Comparison of ENCODE assay signal across 15 cellular contexts in genomic region chr10:126315471-126316177, GRCh38.
DNase-seq lines count a peak whose midpoint lies in the region; ATAC-seq, FAIRE-seq and TF ChIP-seq lines count a peak whose summit lies in the region.
"Had no signal": no experiment of that assay in that cellular context is flagged by ENCODE, and none has a peak within 500 bp of the region (broad histone marks: within the 10 kb centered on the region; RNA-seq: fewer than 3 reads in every experiment).

No MANE protein-coding gene starts in this region.

- H4K20me1 ChIP-seq in hepatocyte (ENCODE audit: insufficient read depth, poor library complexity, severe bottlenecking) (no peaks in the 10 kb centered on the region), H9 (ENCODE audit: control insufficient read depth, insufficient read depth, insufficient read length) (no peaks in the 10 kb centered on the region), HepG2 (ENCODE audit: insufficient read depth, low read length) (no peaks in the 10 kb centered on the region)

- H3K4me3 ChIP-seq in hepatocyte (no peak overlapping the region), thoracic aorta (peak overlapping the region; percentile 64), HepG2 (replicated peaks in 1 of 3; ENCODE audit: insufficient read depth in 1 of 3, low read depth in 2 of 3, low read length in 3 of 3) (no peak overlapping the region)

- H3K79me1 ChIP-seq in H9 (ENCODE audit: insufficient read depth, low read depth, low read length, poor library complexity, severe bottlenecking): no peaks in the 10 kb centered on the region

- no peak overlapping the region for H3K18ac ChIP-seq in H9 (ENCODE audit: insufficient read length, low read depth, low read length)

- BruUV-seq in HepG2 (replicated peaks; lab: Mats Ljungman, UMichigan): no TSS peak

- TF ChIP-seq POLR2A in HepG2 (IDR thresholded peaks at IDR 0.05; ENCODE audit: insufficient read depth in 1 of 2, low read depth in 2 of 2, low read length in 2 of 2): no peak

- H3K27ac ChIP-seq in hepatocyte (peak overlapping the region; percentile 35), thoracic aorta (peak overlapping the region; percentile 16 to 60), H9 (ENCODE audit: insufficient read length, low read depth, low read length) (no peak overlapping the region), HepG2 (ENCODE audit: extremely low read length, insufficient read depth, low read length) (no peak overlapping the region)
- H3K27ac ChIP-seq: WERI-Rb-1 had no signal

- H3K9me3 Mint-ChIP-seq in H9: no peaks in the 10 kb centered on the region; a peak in 2 of 5 replicates

- TF ChIP-seq CTCF in hepatocyte (IDR thresholded peaks at IDR 0.05; ENCODE audit: poor library complexity): no peak
- no peak for TF ChIP-seq CTCF in thoracic aorta (IDR thresholded peaks at IDR 0.05)
- TF ChIP-seq CTCF in H9 (conservative IDR thresholded peaks at IDR 0.05): no peak
- TF ChIP-seq CTCF in HepG2 (CRISPR knock-in tag; IDR thresholded peaks at IDR 0.05): no peak

- 65% methylated on average over 12 of the region's 12 CpGs for WGBS in hepatocyte (ENCODE audit: low lambda C conversion rate, missing lambda C conversion rate)
- WGBS in H9 (ENCODE audit: extremely low coverage, insufficient read length, low lambda C conversion rate): no CpG with 5 or more reads among the region's 12 CpGs
- 15% methylated on average over 10 of the region's 12 CpGs for WGBS in HepG2 (ENCODE audit: low lambda C conversion rate)

- H3K9ac ChIP-seq in H9 (ENCODE audit: extremely low read depth, insufficient read length, low read length): no peak overlapping the region
- H3K9ac ChIP-seq in HepG2 (ENCODE audit: insufficient read depth, low read depth, low read length): no peak overlapping the region

- no peak overlapping the region for H4K91ac ChIP-seq in H9 (ENCODE audit: insufficient read length, low read depth, low read length)

- no peak overlapping the region for H3K23ac ChIP-seq in H9 (ENCODE audit: insufficient read length, low read depth, low read length)

- no peak overlapping the region for H3K27ac Mint-ChIP-seq in H9
- H3K27ac Mint-ChIP-seq: activated CD8-positive, alpha-beta memory T cell treated with anti-CD3 and anti-CD28 coated beads, Interleukin-2, amount 10 ng/mL, durations not matched to agents 7 days and 5 days had no signal

- H3K79me2 ChIP-seq in hepatocyte (no peaks in the 10 kb centered on the region), H9 (ENCODE audit: insufficient read depth, low read length) (no peaks in the 10 kb centered on the region), HepG2 (ENCODE audit: insufficient read depth, low read length) (no peaks in the 10 kb centered on the region)

- H3K27me3 Mint-ChIP-seq in H9 (ENCODE audit: low read depth): peaks cover 2% of the 10 kb centered on the region; the same call in 1 of the 2 replicates
- H3K27me3 Mint-ChIP-seq: activated CD8-positive, alpha-beta memory T cell treated with anti-CD3 and anti-CD28 coated beads, Interleukin-2, amount 10 ng/mL, durations not matched to agents 7 days and 5 days had no signal

- no peaks in the 10 kb centered on the region; a peak in 1 of 4 replicates for H3K4me1 Mint-ChIP-seq in H9
- H3K4me1 Mint-ChIP-seq: activated CD8-positive, alpha-beta memory T cell treated with anti-CD3 and anti-CD28 coated beads, Interleukin-2, amount 10 ng/mL, durations not matched to agents 7 days and 5 days had no signal

- H3K4me3 Mint-ChIP-seq in H9: no peak overlapping the region
- H3K4me3 Mint-ChIP-seq: activated CD8-positive, alpha-beta memory T cell treated with anti-CD3 and anti-CD28 coated beads, Interleukin-2, amount 10 ng/mL, durations not matched to agents 7 days and 5 days had no signal

- TF ChIP-seq RAD21 in HepG2 (CRISPR knock-in tag; IDR thresholded peaks at IDR 0.05): no peak

- H3K36me3 Mint-ChIP-seq in H9 (ENCODE audit: insufficient read depth in 1 of 3, low read depth in 3 of 3): peaks cover 0 to 3% (median 0%) of the 10 kb centered on the region in 3 experiments; a peak in 2 of 7 replicates
- H3K36me3 Mint-ChIP-seq: activated CD8-positive, alpha-beta memory T cell treated with anti-CD3 and anti-CD28 coated beads, Interleukin-2, amount 10 ng/mL, durations not matched to agents 7 days and 5 days had no signal

- H3K27me3 ChIP-seq in hepatocyte: no peaks in the 10 kb centered on the region
- no peaks in the 10 kb centered on the region for H3K27me3 ChIP-seq in thoracic aorta (replicated peaks; ENCODE audit: insufficient read depth)
- no peaks in the 10 kb centered on the region for H3K27me3 ChIP-seq in H9 (ENCODE audit: insufficient read depth, low read length)
- H3K27me3 ChIP-seq in HepG2 (ENCODE audit: control insufficient read depth in 1 of 2, insufficient read depth in 2 of 2, low read length in 2 of 2): peaks cover 1 to 14% of the 10 kb centered on the region in 2 experiments; a peak in 2 of 5 replicates

- DNase-seq in HCEC 1CT: peak; percentile 57
- DNase-seq in astrocyte of the hippocampus (ENCODE audit: low read depth, low spot score): peak; percentile 83
- DNase-seq in hepatocyte (ENCODE audit: low spot score): peak; percentile 19
- DNase-seq in thoracic aorta (ENCODE audit: low spot score): no peak
- DNase-seq in H9: no peak
- DNase-seq in NCI-H1092 (lab: John Stamatoyannopoulos, UW): no peak
- no peak for DNase-seq in HepG2 (ENCODE audit: low spot score)
- DNase-seq: activated CD8-positive, alpha-beta memory T cell treated with anti-CD3 and anti-CD28 coated beads, Interleukin-2, amount 10 ng/mL, durations not matched to agents 7 days and 5 days; activated gamma-delta T cell treated with Interleukin-2 at 50 U/mL for 16 hours; effector memory CD4-positive, alpha-beta T cell; islet precursor cell; NCI-H1417; NCI-H2227 treated with DMSO at 0.1 percent for 48 hours; trophoblast cell; WERI-Rb-1 had no signal

- intact Hi-C loops in HepG2 (cut with micrococcal nuclease; ENCODE audit: unreplicated experiment): no loop called here

- H2BK15ac ChIP-seq in H9 (ENCODE audit: low read depth, low read length): no peak overlapping the region

- in situ Hi-C loops in HepG2 (cut with HindIII; ENCODE audit: extremely low pct_ligation_motif_present, low pct_unique_long_range_greater_than_20kb): no loop called here

- H3K4me1 ChIP-seq in hepatocyte (ENCODE audit: insufficient read depth) (peaks cover 4% of the 10 kb centered on the region), thoracic aorta (ENCODE audit: control insufficient read depth in 1 of 2, low read depth in 2 of 2) (peaks cover 8 to 17% of the 10 kb centered on the region in 2 donors), H9 (ENCODE audit: insufficient read depth, low read length) (no peaks in the 10 kb centered on the region), HepG2 (ENCODE audit: insufficient read depth, low read length) (no peaks in the 10 kb centered on the region)

- H2AFZ ChIP-seq in hepatocyte (no peak overlapping the region), H9 (ENCODE audit: low read length) (no peak overlapping the region), HepG2 (ENCODE audit: low read length) (no peak overlapping the region)

- no peak for FAIRE-seq in HepG2 (lab: Jason Lieb, UNC)

- POLR2A ChIA-PET in HepG2 (lab: Yijun Ruan, JAX): no interaction called here

- H2BK12ac ChIP-seq in H9 (ENCODE audit: insufficient read length, low read depth, low read length): no peak overlapping the region

- no peaks in the 10 kb centered on the region for H3K9me2 ChIP-seq in hepatocyte (replicated peaks; ENCODE audit: insufficient read depth)

- CTCF ChIA-PET in HepG2 (lab: Yijun Ruan, JAX; ENCODE audit: low intra/inter-chr PET ratio, low total read pairs): no interaction called here

- H2AK5ac ChIP-seq in H9 (ENCODE audit: insufficient read length, low read length): no peak overlapping the region

- no peak overlapping the region for H3T11ph ChIP-seq in H9 (ENCODE audit: low read length)

- no peak overlapping the region for H4K8ac ChIP-seq in H9 (replicated peaks; ENCODE audit: insufficient read length, low read depth, low read length)

- no peak overlapping the region for H4K5ac ChIP-seq in H9 (ENCODE audit: insufficient read length, low read depth, low read length)

- no peaks in the 10 kb centered on the region for H3K36me3 ChIP-seq in hepatocyte (replicated peaks; ENCODE audit: insufficient read depth, low read depth)
- H3K36me3 ChIP-seq in thoracic aorta: no peaks in the 10 kb centered on the region
- no peaks in the 10 kb centered on the region for H3K36me3 ChIP-seq in HepG2 (replicated peaks in 1 of 2; ENCODE audit: control insufficient read depth in 1 of 2, insufficient read depth in 2 of 2, low read length in 2 of 2)
- H3K36me3 ChIP-seq: WERI-Rb-1 had no signal

- no peak overlapping the region for H3K56ac ChIP-seq in H9 (ENCODE audit: insufficient read length, low read depth, low read length)

- H3K23me2 ChIP-seq in H9 (ENCODE audit: insufficient read length, low read depth, low read length, poor library complexity, severe bottlenecking): no peaks in the 10 kb centered on the region

- H3K9me3 ChIP-seq in hepatocyte (ENCODE audit: low read depth) (no peaks in the 10 kb centered on the region), thoracic aorta (no peaks in the 10 kb centered on the region), H9 (ENCODE audit: control insufficient read depth, low read depth, low read length) (no peaks in the 10 kb centered on the region), HepG2 (ENCODE audit: low read length) (no peaks in the 10 kb centered on the region)

- no peak overlapping the region for H3K14ac ChIP-seq in H9 (ENCODE audit: insufficient read depth, low read length)

- H3K4me2 ChIP-seq in hepatocyte (peak overlapping the region; percentile 40), H9 (ENCODE audit: insufficient read depth, insufficient read length, low read length) (no peak overlapping the region), HepG2 (ENCODE audit: low read depth, low read length) (no peak overlapping the region)

- no peak for ATAC-seq in thoracic aorta (ENCODE audit: insufficient number of reproducible peaks, low FRiP score, low read depth)
- no peak for ATAC-seq in HepG2
- ATAC-seq: activated CD8-positive, alpha-beta memory T cell treated with anti-CD3 and anti-CD28 coated beads, Interleukin-2, amount 10 ng/mL, durations not matched to agents 7 days and 5 days had no signal

- no peak overlapping the region for H2BK120ac ChIP-seq in H9 (ENCODE audit: low read depth, low read length, poor library complexity, severe bottlenecking)

- H3K4ac ChIP-seq in H9 (ENCODE audit: low read depth, low read length): no peak overlapping the region

- no peak overlapping the region for H2BK20ac ChIP-seq in H9 (ENCODE audit: low read depth, low read length, poor library complexity, severe bottlenecking)

- H2BK5ac ChIP-seq in H9 (ENCODE audit: insufficient read length, low read length): no peak overlapping the region

- no peak for TF ChIP-seq EP300 in HepG2 (IDR thresholded peaks at IDR 0.05; ENCODE audit: low read depth in 2 of 2, low read length in 2 of 2)
- no peak for TF ChIP-seq EP300 in HepG2 (CRISPR knock-in tag; IDR thresholded peaks at IDR 0.05; ENCODE audit: borderline replicate concordance)

TF ChIP-seq in HepG2, 621 proteins besides CTCF, POLR2A, EP300 and RAD21 (continues in another document):
- no peak for TF ChIP-seq ZNF7 (CRISPR knock-in tag; IDR thresholded peaks at IDR 0.05)
- no peak for TF ChIP-seq MTA1 (CRISPR knock-in tag; IDR thresholded peaks at IDR 0.05; ENCODE audit: borderline replicate concordance)
- no peak for TF ChIP-seq RELA (CRISPR knock-in tag; IDR thresholded peaks at IDR 0.05)
- TF ChIP-seq ZNF510 (CRISPR knock-in tag; IDR thresholded peaks at IDR 0.05; ENCODE audit: low read depth): no peak
- no peak for TF ChIP-seq ZFP90 (CRISPR knock-in tag; IDR thresholded peaks at IDR 0.05; ENCODE audit: borderline replicate concordance)

Comparison
In these comparisons a context has a peak if more than half of its experiments do, and no peak if none do; other contexts are left out.
1. DNase-seq: peak in HCEC 1CT (single experiment), astrocyte of the hippocampus (single experiment) and hepatocyte (single experiment); none in thoracic aorta (single experiment), H9 (single experiment), NCI-H1092 (single experiment) and HepG2 (single experiment).
2. H3K27ac ChIP-seq: peak in hepatocyte (single experiment) and thoracic aorta (2 of 2); none in H9 (single experiment) and HepG2 (single experiment).